18 cellular contexts compared by ENCODE assay signal in genomic region chr4:31043382-31044062, GRCh38.
DNase-seq lines count a peak whose midpoint lies in the region; ATAC-seq and TF ChIP-seq lines count a peak whose summit lies in the region.
"Had no signal": no experiment of that assay in that cellular context is flagged by ENCODE, and none has a peak within 500 bp of the region (broad histone marks: within the 10 kb centered on the region; RNA-seq: fewer than 3 reads in every experiment).

No MANE protein-coding gene starts in this region.

- POLR2A ChIA-PET in Panc1 (lab: Charles Lee): no interaction called here

- H3K4me1 ChIP-seq in Panc1 (ENCODE audit: control insufficient read depth, insufficient read depth, low read length): peaks cover 7% of the 10 kb centered on the region; the same call in 1 of the 2 replicates
- H3K4me1 ChIP-seq in hepatocyte (ENCODE audit: insufficient read depth): peaks cover 20% of the 10 kb centered on the region

- BruUV-seq in Panc1 (replicated peaks; lab: Mats Ljungman, UMichigan): no TSS peak

- ATAC-seq in Panc1 (peak; percentile 71; the same call in 1 of the 2 replicates), HG03139 (IDR thresholded peaks at IDR 0.05; ENCODE audit: unreplicated experiment) (no peak)

- DNase-seq in H4 (ENCODE audit: low spot score) (peak; percentile 18), Panc1 (ENCODE audit: low read depth, low spot score) (no peak), hepatocyte (ENCODE audit: low spot score) (no peak), progenitor cell of endocrine pancreas (ENCODE audit: low spot score, unreplicated experiment) (no peak), NCI-H446 (lab: John Stamatoyannopoulos, UW) (no peak), LoVo (ENCODE audit: low spot score) (no peak)
- DNase-seq: BE2C; CD4-positive, alpha-beta memory T cell; MG63; NCI-H1092 treated with DMSO at 0.1 percent for 48 hours; NCI-H1694; NCI-H2107; NCI-H345; NCI-H748 treated with DMSO at 0.1 percent for 48 hours; SHP77 had no signal

- H3K4me3 ChIP-seq in Panc1 (ENCODE audit: low read depth in 2 of 2, low read length in 2 of 2): no peak overlapping the region
- H3K4me3 ChIP-seq in hepatocyte: no peak overlapping the region
- H3K4me3 ChIP-seq: MG63 had no signal

- TF ChIP-seq CTCF in Panc1 (IDR thresholded peaks at IDR 0.05): no peak
- TF ChIP-seq CTCF in hepatocyte (IDR thresholded peaks at IDR 0.05; ENCODE audit: poor library complexity): no peak
- no peak for TF ChIP-seq CTCF in progenitor cell of endocrine pancreas (IDR thresholded peaks at IDR 0.05; ENCODE audit: unreplicated experiment)

- WGBS in hepatocyte (ENCODE audit: low lambda C conversion rate, missing lambda C conversion rate): 15% methylated on average over 1 of the region's 1 CpG

- no peaks in the 10 kb centered on the region for H3K9me2 ChIP-seq in hepatocyte (replicated peaks; ENCODE audit: insufficient read depth)

- no peaks in the 10 kb centered on the region for H3K27me3 ChIP-seq in Panc1 (ENCODE audit: control insufficient read depth, insufficient read depth, low read length)
- no peaks in the 10 kb centered on the region for H3K27me3 ChIP-seq in hepatocyte
- H3K27me3 ChIP-seq: BE2C, MG63 had no signal

- in situ Hi-C loops in Panc1 (cut with HindIII; ENCODE audit: low pct_unique_long_range_greater_than_20kb, low sequenced_read_pairs): no loop called here

- no peaks in the 10 kb centered on the region for H3K36me3 Mint-ChIP-seq in progenitor cell of endocrine pancreas (ENCODE audit: insufficient read depth)
- H3K36me3 Mint-ChIP-seq: CD4-positive, alpha-beta memory T cell had no signal

- H3K9me3 Mint-ChIP-seq in progenitor cell of endocrine pancreas (ENCODE audit: low read depth): no peaks in the 10 kb centered on the region

- no peak overlapping the region for H3K4me2 ChIP-seq in hepatocyte
- H3K4me2 ChIP-seq: KMS-11 had no signal

- intact Hi-C loops in Panc1 (cut with micrococcal nuclease; ENCODE audit: unreplicated experiment): no loop called here

- peak overlapping the region; percentile 25; the same call in 1 of the 2 replicates for H3K27ac ChIP-seq in Panc1 (ENCODE audit: low read length)
- H3K27ac ChIP-seq in hepatocyte: peak overlapping the region; percentile 11
- H3K27ac ChIP-seq: HL-60, KMS-11 had no signal

- no peaks in the 10 kb centered on the region for H3K79me2 ChIP-seq in hepatocyte

- H3K27me3 Mint-ChIP-seq in progenitor cell of endocrine pancreas: peaks cover 14% of the 10 kb centered on the region
- H3K27me3 Mint-ChIP-seq: CD4-positive, alpha-beta memory T cell had no signal

- H3K27ac Mint-ChIP-seq in progenitor cell of endocrine pancreas: peak overlapping the region; percentile 57
- H3K27ac Mint-ChIP-seq: CD4-positive, alpha-beta memory T cell had no signal

- H3K4me3 Mint-ChIP-seq in progenitor cell of endocrine pancreas (ENCODE audit: low read depth): peak overlapping the region; percentile 1
- H3K4me3 Mint-ChIP-seq: CD4-positive, alpha-beta memory T cell had no signal

- H3K9me3 ChIP-seq in Panc1 (ENCODE audit: control insufficient read depth, insufficient read depth, low read depth, low read length): no peaks in the 10 kb centered on the region
- no peaks in the 10 kb centered on the region for H3K9me3 ChIP-seq in hepatocyte (ENCODE audit: low read depth)
- H3K9me3 ChIP-seq: BE2C, MG63 had no signal

- H3K36me3 ChIP-seq in Panc1 (ENCODE audit: control insufficient read depth, insufficient read depth, low read length) (no peaks in the 10 kb centered on the region), hepatocyte (replicated peaks; ENCODE audit: insufficient read depth, low read depth) (no peaks in the 10 kb centered on the region)
- H3K36me3 ChIP-seq: BE2C, MG63 had no signal

- H3K4me1 Mint-ChIP-seq in progenitor cell of endocrine pancreas (ENCODE audit: low read depth): peaks cover 39% of the 10 kb centered on the region
- H3K4me1 Mint-ChIP-seq: CD4-positive, alpha-beta memory T cell had no signal

- H2AFZ ChIP-seq in hepatocyte: no peak overlapping the region

- CTCF ChIA-PET in Panc1 (lab: Charles Lee): no interaction called here

- no peaks in the 10 kb centered on the region for H4K20me1 ChIP-seq in hepatocyte (ENCODE audit: insufficient read depth, poor library complexity, severe bottlenecking)
